ENCODE assay signal across 8 cellular contexts in genomic region chr5:42423285-42424152, GRCh38. TPM values are rescaled to one million over a fixed set of nuclear protein-coding genes. Genes with fewer than 3 reads are reported as not detected.
DNase-seq lines count a peak whose midpoint lies in the region; ATAC-seq and TF ChIP-seq lines count a peak whose summit lies in the region.

Gene GHR (plus strand): TSS chr5:42423439. CDS start chr5:42565875, 142,436 bp downstream.

- H3F3A ChIP-seq in neural cell (ENCODE audit: insufficient read depth, low read length, poor library complexity, severe bottlenecking) = peaks cover 5% of the 10 kb centered on the region

- peak within 1 kb of the TSS; percentile 51 for H2AFZ ChIP-seq in neural cell (ENCODE audit: low read depth, low read length)

- peak within 1 kb of the TSS; percentile 86 for H3K4me2 ChIP-seq in neural cell (ENCODE audit: low read length)

- TF ChIP-seq CTCF in AG04450 (IDR thresholded peaks at IDR 0.05; ENCODE audit: low read depth, low read length) = peak; percentile 78
- TF ChIP-seq CTCF in neural cell (IDR thresholded peaks at IDR 0.05; ENCODE audit: poor library complexity, severe bottlenecking) = peak; percentile 87

- TF ChIP-seq POLR2A in GM18505 (IDR thresholded peaks at IDR 0.05; ENCODE audit: borderline replicate concordance, extremely low read depth, insufficient read depth, insufficient read length) = no peak

- H3K4me3 ChIP-seq in AG04450 (ENCODE audit: low read depth, low read length) = peak within 1 kb of the TSS; percentile 69
- peak within 1 kb of the TSS; percentile 84 for H3K4me3 ChIP-seq in neural cell (ENCODE audit: low read length)

- ATAC-seq in GM18505 (IDR thresholded peaks at IDR 0.05; ENCODE audit: unreplicated experiment) = peak; percentile 90
- peak; percentile 84 for ATAC-seq in HG03025 (IDR thresholded peaks at IDR 0.05; ENCODE audit: low FRiP score, unreplicated experiment)
- ATAC-seq in activated T-helper 17 cell treated with anti-CD3 and anti-CD28 coated beads, Interleukin-2, amount 50 U/mL, for 72 hours (replicated peaks) = peak; percentile 32

- H3K36me3 ChIP-seq in neural cell (ENCODE audit: insufficient read depth, low read length) = no peaks in the 10 kb centered on the region

- H3K27me3 ChIP-seq in AG04450 (ENCODE audit: control insufficient read depth, insufficient read depth, low read length) (peaks cover 11% of the 10 kb centered on the region), neural cell (ENCODE audit: insufficient read depth, low read depth, low read length) (peaks cover 21% of the 10 kb centered on the region)

- H3K27me3 Mint-ChIP-seq in activated T-helper 17 cell treated with anti-CD3 and anti-CD28 coated beads, Interleukin-2, amount 50 U/mL, for 72 hours = peaks cover 30% of the 10 kb centered on the region

- POLR2A ChIA-PET in AG04450 (lab: Yijun Ruan, JAX) = no interaction called here

- H3K4me3 Mint-ChIP-seq in activated T-helper 17 cell treated with anti-CD3 and anti-CD28 coated beads, Interleukin-2, amount 50 U/mL, for 72 hours = no peak within 1 kb of the TSS

- H3K4me1 Mint-ChIP-seq in activated T-helper 17 cell treated with anti-CD3 and anti-CD28 coated beads, Interleukin-2, amount 50 U/mL, for 72 hours = no peaks in the 10 kb centered on the region

- H3K36me3 Mint-ChIP-seq in activated T-helper 17 cell treated with anti-CD3 and anti-CD28 coated beads, Interleukin-2, amount 50 U/mL, for 72 hours (ENCODE audit: low read depth) = no peaks in the 10 kb centered on the region

- no peak within 1 kb of the TSS for H3K27ac Mint-ChIP-seq in activated T-helper 17 cell treated with anti-CD3 and anti-CD28 coated beads, Interleukin-2, amount 50 U/mL, for 72 hours

- no peak within 1 kb of the TSS for H3K27ac ChIP-seq in AG04450 (ENCODE audit: low read depth, low read length)
- H3K27ac ChIP-seq in neural cell (ENCODE audit: low read length) = no peak within 1 kb of the TSS

- DNase-seq in AG04450 (ENCODE audit: low read depth, low spot score) (peak; percentile 72), NCI-H2171 treated with DMSO at 0.1 percent for 48 hours (lab: John Stamatoyannopoulos, UW) (peak; percentile 78), germinal center (ENCODE audit: low spot score) (peak; percentile 16), DMS79 treated with DMSO at 0.1 percent for 48 hours (lab: John Stamatoyannopoulos, UW) (no peak)

- H3K9ac ChIP-seq in neural cell (ENCODE audit: low read length) = peak within 1 kb of the TSS; percentile 52

- peak; percentile 58 for TF ChIP-seq EP300 in neural cell (conservative IDR thresholded peaks at IDR 0.05; ENCODE audit: poor library complexity, severe bottlenecking)

- H3K9me3 ChIP-seq in AG04450 (ENCODE audit: control insufficient read depth, insufficient read depth, low read length) (no peaks in the 10 kb centered on the region), neural cell (ENCODE audit: low read length) (no peaks in the 10 kb centered on the region)

- no peaks in the 10 kb centered on the region for H3K9me2 ChIP-seq in neural cell (ENCODE audit: insufficient read depth, low read length)

- no peaks in the 10 kb centered on the region for H4K20me1 ChIP-seq in neural cell (ENCODE audit: insufficient read depth)

- CTCF ChIA-PET in AG04450 (lab: Charles Lee) = interaction anchor here (0.6 to 3.1 kb wide), 21 partner anchors 9 to 497 kb away, joined by 3 to 35 read pairs (median 5); no protein-coding TSS in a partner anchor

- H3K9me3 Mint-ChIP-seq in activated T-helper 17 cell treated with anti-CD3 and anti-CD28 coated beads, Interleukin-2, amount 50 U/mL, for 72 hours = peaks cover under 1% of the 10 kb centered on the region

- TF ChIP-seq RAD21 in neural cell (conservative IDR thresholded peaks at IDR 0.05) = peak; percentile 73

- H3K79me2 ChIP-seq in neural cell (replicated peaks; ENCODE audit: insufficient read depth, low read length) = no peaks in the 10 kb centered on the region

TF ChIP-seq in neural cell, 6 proteins besides CTCF, POLR2A, EP300 and RAD21:
- peak; percentile 44 for TF ChIP-seq POLR2AphosphoS5 (IDR thresholded peaks at IDR 0.05)
- peak; percentile 91 for TF ChIP-seq REST (IDR thresholded peaks at IDR 0.05; ENCODE audit: borderline replicate concordance)
- peak; percentile 82 for TF ChIP-seq SMC3 (conservative IDR thresholded peaks at IDR 0.05; ENCODE audit: poor library complexity)
- peak; percentile 66 for TF ChIP-seq MXI1 (conservative IDR thresholded peaks at IDR 0.05; ENCODE audit: poor library complexity, severe bottlenecking)
- TF ChIP-seq TAF1 (IDR thresholded peaks at IDR 0.05; ENCODE audit: low read depth) = no peak
- TF ChIP-seq EZH2 (IDR thresholded peaks at IDR 0.05; ENCODE audit: borderline replicate concordance, insufficient read depth, low read length, poor library complexity, severe bottlenecking) = no peak
TF ChIP-seq in neural cell: peak in this region for 4.

RNA-seq across cellular contexts. Expression of gene GHR, which starts in this region (rescaled TPM):
- polyA plus RNA-seq in AG04450 (2011; rRNA removed) = 0.48 and 0.63 TPM in 2 replicates
- 0.41 and 0.78 TPM in 2 replicates for polyA minus RNA-seq in AG04450 (2011; rRNA and poly(A)+ RNA removed)
- not detected for total RNA-seq in activated T-helper 17 cell treated with anti-CD3 and anti-CD28 coated beads, Interleukin-2, amount 50 U/mL, for 72 hours
- polyA plus RNA-seq in neural cell = 0.31 and 0.86 TPM in 2 replicates
- 0.24 and 0.93 TPM in 2 replicates for polyA minus RNA-seq in neural cell

Comparison
In these comparisons a context has a peak if more than half of its experiments do, and no peak if none do; other contexts are left out.
1. Peak in DNase-seq and H3K4me3 ChIP-seq in AG04450; RNA of the gene not detected or under 1 TPM.
2. Peak in ATAC-seq in activated T-helper 17 cell treated with anti-CD3 and anti-CD28 coated beads, Interleukin-2, amount 50 U/mL, for 72 hours; RNA of the gene not detected or under 1 TPM.
3. ATAC-seq: peak in every context shown above with its lines; median percentile 90 in GM18505; 84 in HG03025; 32 in activated T-helper 17 cell treated with anti-CD3 and anti-CD28 coated beads, Interleukin-2, amount 50 U/mL, for 72 hours.